Comparison of ENCODE assay signal across 1 cellular context in genomic region chr11:5368502-5369043, GRCh38.
TF ChIP-seq lines count a peak whose summit lies in the region.

No MANE protein-coding gene starts in this region.

TF ChIP-seq in IMR-90, 13 proteins besides CTCF, POLR2A, EP300 and RAD21:
- TF ChIP-seq CHD1 (IDR thresholded peaks at IDR 0.05; ENCODE audit: low read depth, low read length) (no peak), MAFK (IDR thresholded peaks at IDR 0.05; ENCODE audit: low read depth, low read length) (no peak)
TF ChIP-seq in IMR-90: peak in this region for 0.
